Comparison of ENCODE assay signal across 1 cellular context in the genomic region with DNA sequence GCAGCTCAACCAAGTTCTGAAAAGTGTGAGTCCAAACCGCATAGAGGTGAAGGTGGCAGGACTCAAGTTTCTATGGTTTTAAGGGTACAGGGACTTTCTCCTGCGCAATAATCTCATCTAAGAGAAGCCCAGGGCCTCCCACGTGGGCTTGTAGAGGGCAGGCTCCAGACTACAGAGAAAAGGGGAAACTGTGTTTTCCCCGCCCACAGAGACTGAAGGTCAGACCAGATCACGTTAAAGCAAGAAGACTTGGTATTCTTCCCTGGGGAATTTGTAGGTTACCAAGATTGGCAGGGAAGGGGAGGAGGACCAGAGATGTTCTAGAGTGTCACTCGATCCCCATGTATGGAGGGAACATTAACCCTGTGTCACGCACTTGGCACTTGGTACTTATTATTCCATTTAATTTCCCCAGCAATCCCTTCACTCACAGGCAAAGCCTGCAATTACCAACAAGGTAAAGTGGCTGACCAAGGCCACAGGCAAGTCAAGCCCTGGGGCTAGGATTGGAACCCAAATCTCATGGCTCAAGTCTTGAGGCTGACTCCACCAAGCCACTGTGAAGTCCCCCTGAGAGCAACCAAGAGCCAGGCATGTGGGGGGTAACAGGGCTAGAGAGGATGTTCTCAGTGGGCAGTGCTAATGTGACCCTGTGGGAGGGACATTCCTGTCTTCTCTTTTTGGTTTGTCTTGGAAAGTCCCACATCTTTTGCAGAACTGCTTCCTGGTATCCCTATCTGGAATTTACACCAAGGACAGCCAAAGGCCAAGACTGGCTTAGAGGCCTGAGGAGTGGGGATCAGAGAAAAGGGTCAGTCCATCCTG.
TF ChIP-seq lines count a peak whose summit lies in the region.

No MANE protein-coding gene starts in this region.

TF ChIP-seq in HepG2, 621 proteins besides CTCF, POLR2A, EP300 and RAD21:
- TF ChIP-seq, protein P1, sequence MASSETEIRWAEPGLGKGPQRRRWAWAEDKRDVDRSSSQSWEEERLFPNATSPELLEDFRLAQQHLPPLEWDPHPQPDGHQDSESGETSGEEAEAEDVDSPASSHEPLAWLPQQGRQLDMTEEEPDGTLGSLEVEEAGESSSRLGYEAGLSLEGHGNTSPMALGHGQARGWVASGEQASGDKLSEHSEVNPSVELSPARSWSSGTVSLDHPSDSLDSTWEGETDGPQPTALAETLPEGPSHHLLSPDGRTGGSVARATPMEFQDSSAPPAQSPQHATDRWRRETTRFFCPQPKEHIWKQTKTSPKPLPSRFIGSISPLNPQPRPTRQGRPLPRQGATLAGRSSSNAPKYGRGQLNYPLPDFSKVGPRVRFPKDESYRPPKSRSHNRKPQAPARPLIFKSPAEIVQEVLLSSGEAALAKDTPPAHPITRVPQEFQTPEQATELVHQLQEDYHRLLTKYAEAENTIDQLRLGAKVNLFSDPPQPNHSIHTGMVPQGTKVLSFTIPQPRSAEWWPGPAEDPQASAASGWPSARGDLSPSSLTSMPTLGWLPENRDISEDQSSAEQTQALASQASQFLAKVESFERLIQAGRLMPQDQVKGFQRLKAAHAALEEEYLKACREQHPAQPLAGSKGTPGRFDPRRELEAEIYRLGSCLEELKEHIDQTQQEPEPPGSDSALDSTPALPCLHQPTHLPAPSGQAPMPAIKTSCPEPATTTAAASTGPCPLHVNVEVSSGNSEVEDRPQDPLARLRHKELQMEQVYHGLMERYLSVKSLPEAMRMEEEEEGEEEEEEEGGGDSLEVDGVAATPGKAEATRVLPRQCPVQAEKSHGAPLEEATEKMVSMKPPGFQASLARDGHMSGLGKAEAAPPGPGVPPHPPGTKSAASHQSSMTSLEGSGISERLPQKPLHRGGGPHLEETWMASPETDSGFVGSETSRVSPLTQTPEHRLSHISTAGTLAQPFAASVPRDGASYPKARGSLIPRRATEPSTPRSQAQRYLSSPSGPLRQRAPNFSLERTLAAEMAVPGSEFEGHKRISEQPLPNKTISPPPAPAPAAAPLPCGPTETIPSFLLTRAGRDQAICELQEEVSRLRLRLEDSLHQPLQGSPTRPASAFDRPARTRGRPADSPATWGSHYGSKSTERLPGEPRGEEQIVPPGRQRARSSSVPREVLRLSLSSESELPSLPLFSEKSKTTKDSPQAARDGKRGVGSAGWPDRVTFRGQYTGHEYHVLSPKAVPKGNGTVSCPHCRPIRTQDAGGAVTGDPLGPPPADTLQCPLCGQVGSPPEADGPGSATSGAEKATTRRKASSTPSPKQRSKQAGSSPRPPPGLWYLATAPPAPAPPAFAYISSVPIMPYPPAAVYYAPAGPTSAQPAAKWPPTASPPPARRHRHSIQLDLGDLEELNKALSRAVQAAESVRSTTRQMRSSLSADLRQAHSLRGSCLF (CRISPR knock-in tag; IDR thresholded peaks at IDR 0.05; ENCODE audit: borderline replicate concordance) = no peak
- TF ChIP-seq SIX4 (CRISPR knock-in tag; IDR thresholded peaks at IDR 0.05) (no peak), SMAD1 (CRISPR knock-in tag; IDR thresholded peaks at IDR 0.05; ENCODE audit: borderline replicate concordance, low read depth) (no peak), ZNF543 (CRISPR knock-in tag; IDR thresholded peaks at IDR 0.05) (no peak), ZSCAN25 (CRISPR knock-in tag; IDR thresholded peaks at IDR 0.05) (no peak), ZNF430 (CRISPR knock-in tag; IDR thresholded peaks at IDR 0.05) (no peak), TBX3 (IDR thresholded peaks at IDR 0.05; ENCODE audit: borderline replicate concordance) (no peak), KLF16 (CRISPR knock-in tag; IDR thresholded peaks at IDR 0.05) (no peak), MED13 (CRISPR knock-in tag; IDR thresholded peaks at IDR 0.05) (no peak), AGO2 (optimal IDR thresholded peaks at IDR 0.05; ENCODE audit: low read depth, low read length) (no peak), FOSL2 (CRISPR knock-in tag; IDR thresholded peaks at IDR 0.05) (no peak), ZNF850 (CRISPR knock-in tag; conservative IDR thresholded peaks at IDR 0.05) (no peak), ZNF790 (CRISPR knock-in tag; IDR thresholded peaks at IDR 0.05; ENCODE audit: borderline replicate concordance) (no peak), TSC22D2 (CRISPR knock-in tag; IDR thresholded peaks at IDR 0.05; ENCODE audit: borderline replicate concordance) (no peak), RAD51 (IDR thresholded peaks at IDR 0.05; ENCODE audit: borderline replicate concordance) (no peak), ZNF572 (CRISPR knock-in tag; IDR thresholded peaks at IDR 0.05) (no peak)
- TF ChIP-seq, protein P2, sequence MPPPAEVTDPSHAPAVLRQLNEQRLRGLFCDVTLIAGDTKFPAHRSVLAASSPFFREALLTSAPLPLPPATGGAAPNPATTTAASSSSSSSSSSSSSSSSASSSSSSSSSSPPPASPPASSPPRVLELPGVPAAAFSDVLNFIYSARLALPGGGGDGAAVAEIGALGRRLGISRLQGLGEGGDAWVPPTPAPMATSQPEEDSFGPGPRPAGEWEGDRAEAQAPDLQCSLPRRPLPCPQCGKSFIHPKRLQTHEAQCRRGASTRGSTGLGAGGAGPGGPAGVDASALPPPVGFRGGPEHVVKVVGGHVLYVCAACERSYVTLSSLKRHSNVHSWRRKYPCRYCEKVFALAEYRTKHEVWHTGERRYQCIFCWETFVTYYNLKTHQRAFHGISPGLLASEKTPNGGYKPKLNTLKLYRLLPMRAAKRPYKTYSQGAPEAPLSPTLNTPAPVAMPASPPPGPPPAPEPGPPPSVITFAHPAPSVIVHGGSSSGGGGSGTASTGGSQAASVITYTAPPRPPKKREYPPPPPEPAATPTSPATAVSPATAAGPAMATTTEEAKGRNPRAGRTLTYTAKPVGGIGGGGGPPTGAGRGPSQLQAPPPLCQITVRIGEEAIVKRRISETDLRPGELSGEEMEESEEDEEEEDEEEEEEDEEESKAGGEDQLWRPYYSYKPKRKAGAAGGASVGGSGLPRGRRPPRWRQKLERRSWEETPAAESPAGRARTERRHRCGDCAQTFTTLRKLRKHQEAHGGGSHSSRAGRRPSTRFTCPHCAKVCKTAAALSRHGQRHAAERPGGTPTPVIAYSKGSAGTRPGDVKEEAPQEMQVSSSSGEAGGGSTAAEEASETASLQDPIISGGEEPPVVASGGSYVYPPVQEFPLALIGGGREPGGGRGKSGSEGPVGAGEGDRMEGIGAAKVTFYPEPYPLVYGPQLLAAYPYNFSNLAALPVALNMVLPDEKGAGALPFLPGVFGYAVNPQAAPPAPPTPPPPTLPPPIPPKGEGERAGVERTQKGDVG (CRISPR knock-in tag; IDR thresholded peaks at IDR 0.05; ENCODE audit: borderline replicate concordance) = no peak
- TF ChIP-seq, protein P3, sequence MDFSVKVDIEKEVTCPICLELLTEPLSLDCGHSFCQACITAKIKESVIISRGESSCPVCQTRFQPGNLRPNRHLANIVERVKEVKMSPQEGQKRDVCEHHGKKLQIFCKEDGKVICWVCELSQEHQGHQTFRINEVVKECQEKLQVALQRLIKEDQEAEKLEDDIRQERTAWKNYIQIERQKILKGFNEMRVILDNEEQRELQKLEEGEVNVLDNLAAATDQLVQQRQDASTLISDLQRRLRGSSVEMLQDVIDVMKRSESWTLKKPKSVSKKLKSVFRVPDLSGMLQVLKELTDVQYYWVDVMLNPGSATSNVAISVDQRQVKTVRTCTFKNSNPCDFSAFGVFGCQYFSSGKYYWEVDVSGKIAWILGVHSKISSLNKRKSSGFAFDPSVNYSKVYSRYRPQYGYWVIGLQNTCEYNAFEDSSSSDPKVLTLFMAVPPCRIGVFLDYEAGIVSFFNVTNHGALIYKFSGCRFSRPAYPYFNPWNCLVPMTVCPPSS (IDR thresholded peaks at IDR 0.05) = no peak
- TF ChIP-seq, protein P4, sequence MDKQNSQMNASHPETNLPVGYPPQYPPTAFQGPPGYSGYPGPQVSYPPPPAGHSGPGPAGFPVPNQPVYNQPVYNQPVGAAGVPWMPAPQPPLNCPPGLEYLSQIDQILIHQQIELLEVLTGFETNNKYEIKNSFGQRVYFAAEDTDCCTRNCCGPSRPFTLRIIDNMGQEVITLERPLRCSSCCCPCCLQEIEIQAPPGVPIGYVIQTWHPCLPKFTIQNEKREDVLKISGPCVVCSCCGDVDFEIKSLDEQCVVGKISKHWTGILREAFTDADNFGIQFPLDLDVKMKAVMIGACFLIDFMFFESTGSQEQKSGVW (CRISPR knock-in tag; IDR thresholded peaks at IDR 0.05; ENCODE audit: borderline replicate concordance) = no peak
- TF ChIP-seq, protein P5, sequence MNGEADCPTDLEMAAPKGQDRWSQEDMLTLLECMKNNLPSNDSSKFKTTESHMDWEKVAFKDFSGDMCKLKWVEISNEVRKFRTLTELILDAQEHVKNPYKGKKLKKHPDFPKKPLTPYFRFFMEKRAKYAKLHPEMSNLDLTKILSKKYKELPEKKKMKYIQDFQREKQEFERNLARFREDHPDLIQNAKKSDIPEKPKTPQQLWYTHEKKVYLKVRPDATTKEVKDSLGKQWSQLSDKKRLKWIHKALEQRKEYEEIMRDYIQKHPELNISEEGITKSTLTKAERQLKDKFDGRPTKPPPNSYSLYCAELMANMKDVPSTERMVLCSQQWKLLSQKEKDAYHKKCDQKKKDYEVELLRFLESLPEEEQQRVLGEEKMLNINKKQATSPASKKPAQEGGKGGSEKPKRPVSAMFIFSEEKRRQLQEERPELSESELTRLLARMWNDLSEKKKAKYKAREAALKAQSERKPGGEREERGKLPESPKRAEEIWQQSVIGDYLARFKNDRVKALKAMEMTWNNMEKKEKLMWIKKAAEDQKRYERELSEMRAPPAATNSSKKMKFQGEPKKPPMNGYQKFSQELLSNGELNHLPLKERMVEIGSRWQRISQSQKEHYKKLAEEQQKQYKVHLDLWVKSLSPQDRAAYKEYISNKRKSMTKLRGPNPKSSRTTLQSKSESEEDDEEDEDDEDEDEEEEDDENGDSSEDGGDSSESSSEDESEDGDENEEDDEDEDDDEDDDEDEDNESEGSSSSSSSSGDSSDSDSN (CRISPR knock-in tag; IDR thresholded peaks at IDR 0.05) = no peak
